8 cellular contexts compared by ENCODE assay signal in genomic region chr9:5186416-5187169, GRCh38. TPM values are rescaled to one million over a fixed set of nuclear protein-coding genes. Genes with fewer than 3 reads are reported as not detected.
DNase-seq lines count a peak whose midpoint lies in the region; ATAC-seq and TF ChIP-seq lines count a peak whose summit lies in the region.

No MANE protein-coding gene starts in this region.

- H3K27ac ChIP-seq in esophagus muscularis mucosa (replicated peaks in 1 of 4), result no peak overlapping the region
- H3K27ac ChIP-seq in tibial nerve, result no peak overlapping the region

- DNase-seq in COLO829 (ENCODE audit: low spot score) (peak; percentile 35), HFF-Myc (ENCODE audit: extremely low read depth, low read depth) (peak; percentile 47), NCI-H748 (lab: John Stamatoyannopoulos, UW; ENCODE audit: unreplicated experiment) (peak; percentile 66), activated T-cell treated with anti-CD3 and anti-CD28 coated beads for 24 hours (ENCODE audit: low read depth) (peak; percentile 38), esophagus muscularis mucosa (ENCODE audit: extremely low spot score) (no peak), tibial nerve (ENCODE audit: low spot score in 2 of 2) (peak in 1 of 2 donors; percentile 32)
- peak; percentile 64 for DNase-seq in natural killer cell treated with Interleukin-12 subunit alpha and Interleukin-12 subunit beta and Interleukin-15 and Interleukin-18, amount 100 ng/mL, for 72 hours (ENCODE audit: low spot score)

- H3K27ac Mint-ChIP-seq in natural killer cell treated with Interleukin-12 subunit alpha and Interleukin-12 subunit beta and Interleukin-15 and Interleukin-18, amount 100 ng/mL, for 72 hours, result no peak overlapping the region

- WGBS in esophagus muscularis mucosa, result 40% methylated on average over 8 of the region's 8 CpGs
- WGBS in tibial nerve, 2 donors, result 35 to 38% methylated on average over 8 of the region's 8 CpGs

- H3K36me3 Mint-ChIP-seq in natural killer cell treated with Interleukin-12 subunit alpha and Interleukin-12 subunit beta and Interleukin-15 and Interleukin-18, amount 100 ng/mL, for 72 hours, result no peaks in the 10 kb centered on the region

- H3K4me1 ChIP-seq in esophagus muscularis mucosa (no peaks in the 10 kb centered on the region), tibial nerve (no peaks in the 10 kb centered on the region)

- H3K4me1 Mint-ChIP-seq in natural killer cell treated with Interleukin-12 subunit alpha and Interleukin-12 subunit beta and Interleukin-15 and Interleukin-18, amount 100 ng/mL, for 72 hours (ENCODE audit: low read depth in 2 of 2), result peaks cover 0 to 9% of the 10 kb centered on the region in 2 donors

- H3K9me3 Mint-ChIP-seq in natural killer cell treated with Interleukin-12 subunit alpha and Interleukin-12 subunit beta and Interleukin-15 and Interleukin-18, amount 100 ng/mL, for 72 hours, result no peaks in the 10 kb centered on the region

- H3K4me3 ChIP-seq in HFF-Myc (replicated peaks; ENCODE audit: low read depth, low read length) (no peak overlapping the region), esophagus muscularis mucosa (no peak overlapping the region), tibial nerve (no peak overlapping the region)

- peaks cover 0 to 8% (median 0%) of the 10 kb centered on the region in 4 donors for H3K27me3 ChIP-seq in esophagus muscularis mucosa
- H3K27me3 ChIP-seq in tibial nerve, result no peaks in the 10 kb centered on the region

- no peak for TF ChIP-seq EP300 in esophagus muscularis mucosa (IDR thresholded peaks at IDR 0.05)
- TF ChIP-seq EP300 in tibial nerve (IDR thresholded peaks at IDR 0.05), result no peak

- H3K9me3 ChIP-seq in esophagus muscularis mucosa (no peaks in the 10 kb centered on the region), tibial nerve (no peaks in the 10 kb centered on the region)

- TF ChIP-seq POLR2A in esophagus muscularis mucosa (IDR thresholded peaks at IDR 0.05; ENCODE audit: low read depth), result no peak
- no peak for TF ChIP-seq POLR2A in tibial nerve (IDR thresholded peaks at IDR 0.05)

- H3K27me3 Mint-ChIP-seq in natural killer cell treated with Interleukin-12 subunit alpha and Interleukin-12 subunit beta and Interleukin-15 and Interleukin-18, amount 100 ng/mL, for 72 hours, result peaks cover 11 to 12% of the 10 kb centered on the region in 2 donors

- intact Hi-C loops in esophagus muscularis mucosa (cut with DNase I), result loop anchor here (5.0 kb wide), 1 partner anchor 411 kb away; no protein-coding TSS in a partner anchor

- H3K4me3 Mint-ChIP-seq in natural killer cell treated with Interleukin-12 subunit alpha and Interleukin-12 subunit beta and Interleukin-15 and Interleukin-18, amount 100 ng/mL, for 72 hours, result no peak overlapping the region

- TF ChIP-seq CTCF in HFF-Myc (IDR thresholded peaks at IDR 0.05; ENCODE audit: low read depth, low read length, missing control alignments) (peak; percentile 72), esophagus muscularis mucosa (IDR thresholded peaks at IDR 0.05) (peak; percentile 47 to 58 (median 53)), tibial nerve (IDR thresholded peaks at IDR 0.05) (peak; percentile 26 to 52 (median 34))

- H3K36me3 ChIP-seq in esophagus muscularis mucosa (no peaks in the 10 kb centered on the region), tibial nerve (no peaks in the 10 kb centered on the region)

- ATAC-seq in natural killer cell treated with Interleukin-12 subunit alpha and Interleukin-12 subunit beta and Interleukin-15 and Interleukin-18, amount 100 ng/mL, for 72 hours, result peak; percentile 67 to 77
- no peak for ATAC-seq in HG02798 (IDR thresholded peaks at IDR 0.05; ENCODE audit: poor library complexity, unreplicated experiment)

RNA-seq across cellular contexts. Expression of gene INSL6, which starts 1.2 kb away (rescaled TPM):
- total RNA-seq in esophagus muscularis mucosa (not detected), tibial nerve (not detected)
- not detected for total RNA-seq in natural killer cell treated with Interleukin-12 subunit alpha and Interleukin-12 subunit beta and Interleukin-15 and Interleukin-18, amount 100 ng/mL, for 72 hours

RNA-seq across cellular contexts. Expression of gene INSL4, which starts 44.6 kb away (rescaled TPM):
- not detected for total RNA-seq in esophagus muscularis mucosa
- not detected for total RNA-seq in natural killer cell treated with Interleukin-12 subunit alpha and Interleukin-12 subunit beta and Interleukin-15 and Interleukin-18, amount 100 ng/mL, for 72 hours
- total RNA-seq in tibial nerve, result not detected
